In the genomic region with DNA sequence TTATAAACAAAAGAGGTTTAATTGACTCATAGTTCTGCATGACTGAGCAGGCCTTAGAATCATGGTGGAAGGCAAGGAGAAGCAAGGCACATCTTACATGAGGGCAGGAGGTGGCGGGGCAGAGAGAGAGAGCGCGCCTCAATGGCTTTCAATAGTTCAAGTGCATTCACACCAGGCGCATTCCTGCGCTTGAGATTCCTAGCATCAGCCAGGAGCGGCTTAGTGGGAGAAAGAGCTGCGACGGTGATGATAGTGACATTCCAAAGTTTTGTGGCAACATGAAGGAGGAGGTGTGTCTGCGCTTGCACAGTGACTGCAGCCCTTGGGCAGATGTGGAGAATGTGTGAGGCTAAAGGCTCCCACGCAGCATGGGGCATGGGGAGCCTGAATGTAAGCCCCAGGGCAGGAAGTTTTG, we compare ENCODE assay signal across 20 cellular contexts. TPM values are rescaled to one million over a fixed set of nuclear protein-coding genes. Genes with fewer than 3 reads are reported as not detected.
DNase-seq lines count a peak whose midpoint lies in the region; ATAC-seq, FAIRE-seq and TF ChIP-seq lines count a peak whose summit lies in the region.
"Had no signal": no experiment of that assay in that cellular context is flagged by ENCODE, and none has a peak within 500 bp of the region (broad histone marks: within the 10 kb centered on the region; RNA-seq: fewer than 3 reads in every experiment).

No MANE protein-coding gene starts in this region.

- no peaks in the 10 kb centered on the region for H3K9me3 Mint-ChIP-seq in Caco-2 (ENCODE audit: unreplicated experiment)
- H3K9me3 Mint-ChIP-seq in nephron progenitor cell, result no peaks in the 10 kb centered on the region
- H3K9me3 Mint-ChIP-seq: effector memory CD8-positive, alpha-beta T cell had no signal

- H3K27me3 Mint-ChIP-seq in Caco-2 (ENCODE audit: insufficient read depth, unreplicated experiment) (no peaks in the 10 kb centered on the region), nephron progenitor cell (ENCODE audit: low read depth, poor library complexity) (peaks cover 11% of the 10 kb centered on the region)

- intact Hi-C loops in Caco-2 (cut with micrococcal nuclease; ENCODE audit: unreplicated experiment), result no loop called here
- intact Hi-C loops in PC-3 (cut with micrococcal nuclease), result no loop called here
- intact Hi-C loops in kidney (cut with DNase I), result no loop called here

- H3K4me1 ChIP-seq in Caco-2, result no peaks in the 10 kb centered on the region
- H3K4me1 ChIP-seq in PC-3 (ENCODE audit: insufficient read depth, low read length), result no peaks in the 10 kb centered on the region
- peaks cover 0 to 5% of the 10 kb centered on the region in 2 donors for H3K4me1 ChIP-seq in kidney (ENCODE audit: control insufficient read depth in 1 of 2, insufficient read depth in 1 of 2, low read depth in 1 of 2, low read length in 2 of 2)

- no peaks in the 10 kb centered on the region for H3K79me2 ChIP-seq in PC-3 (ENCODE audit: low read length)

- no peak overlapping the region for H3K27ac ChIP-seq in PC-3 (ENCODE audit: low read length)
- no peak overlapping the region for H3K27ac ChIP-seq in kidney (ENCODE audit: low read depth in 2 of 2, low read length in 2 of 2)
- H3K27ac ChIP-seq: C4-2B, HL-60 had no signal

- H3K4me3 Mint-ChIP-seq in Caco-2 (ENCODE audit: unreplicated experiment) (no peak overlapping the region), nephron progenitor cell (no peak overlapping the region)
- H3K4me3 Mint-ChIP-seq: effector memory CD8-positive, alpha-beta T cell had no signal

- H3K4me3 ChIP-seq in Caco-2 (ENCODE audit: low read depth, low read length), result no peak overlapping the region
- no peak overlapping the region for H3K4me3 ChIP-seq in PC-3 (ENCODE audit: low read length)
- no peak overlapping the region for H3K4me3 ChIP-seq in epithelial cell of esophagus (ENCODE audit: low read length)
- H3K4me3 ChIP-seq in kidney (ENCODE audit: low read length in 2 of 2), result no peak overlapping the region

- no peak overlapping the region for H3K9ac ChIP-seq in PC-3 (ENCODE audit: low read length)
- no peak overlapping the region for H3K9ac ChIP-seq in kidney (ENCODE audit: low read length in 2 of 2)

- H3K4me1 Mint-ChIP-seq in Caco-2 (ENCODE audit: low read depth, unreplicated experiment) (peaks cover 16% of the 10 kb centered on the region), nephron progenitor cell (peaks cover 43% of the 10 kb centered on the region)

- no peak for FAIRE-seq in kidney (lab: Jason Lieb, UNC)
- FAIRE-seq: islet of Langerhans had no signal

- no peaks in the 10 kb centered on the region for H3K27me3 ChIP-seq in Caco-2 (replicated peaks; ENCODE audit: control insufficient read depth, insufficient read depth, low read length)
- no peaks in the 10 kb centered on the region for H3K27me3 ChIP-seq in PC-3 (ENCODE audit: low read length)

- no peaks in the 10 kb centered on the region for H3K9me2 ChIP-seq in PC-3 (replicated peaks; ENCODE audit: low read length)

- no TSS peak for BruUV-seq in Caco-2 (replicated peaks; lab: Mats Ljungman, UMichigan)
- no TSS peak for BruUV-seq in PC-3 (replicated peaks; lab: Mats Ljungman, UMichigan)

- peak; percentile 71 to 82 for DNase-seq in Caco-2
- no peak for DNase-seq in PC-3
- DNase-seq in epithelial cell of esophagus (ENCODE audit: low read depth), result peak; percentile 91
- DNase-seq in nephron progenitor cell, result no peak
- no peak for DNase-seq in stimulated activated naive CD4-positive, alpha-beta T cell (lab: John Stamatoyannopoulos, UW)
- DNase-seq in kidney, result no peak
- DNase-seq: ACHN; activated CD4-positive, alpha-beta T cell treated with anti-CD3 and anti-CD28 coated beads for 48 hours; activated effector memory CD4-positive, alpha-beta T cell treated with anti-CD3 and anti-CD28 coated beads, Interleukin-2, amount 50 U/mL, for 16 hours; effector memory CD8-positive, alpha-beta T cell; IMR-90; NCI-H1694; NCI-H226; nucleus accumbens had no signal

- CTCF ChIA-PET in Caco-2 (lab: Charles Lee) (interaction anchor here (0.5 to 0.6 kb wide), 2 partner anchors 8 to 51 kb away, joined by 3 to 5 read pairs; no protein-coding TSS in a partner anchor), PC-3 (lab: Charles Lee) (no interaction called here)

- TF ChIP-seq CTCF in Caco-2 (IDR thresholded peaks at IDR 0.05; ENCODE audit: insufficient read depth in 1 of 2, low read depth in 1 of 2, low read length in 1 of 2, severe bottlenecking in 1 of 2, unreplicated experiment in 1 of 2) (no peak), PC-3 (conservative IDR thresholded peaks at IDR 0.05; ENCODE audit: low read depth, low read length) (no peak), epithelial cell of esophagus (IDR thresholded peaks at IDR 0.05; ENCODE audit: insufficient read depth, low read depth, low read length, missing control alignments) (no peak), nephron progenitor cell (IDR thresholded peaks at IDR 0.05) (no peak), kidney (IDR thresholded peaks at IDR 0.05; ENCODE audit: borderline replicate concordance, extremely low read depth, insufficient read depth) (no peak)

- H3F3A ChIP-seq in PC-3 (ENCODE audit: low read length, unreplicated experiment), result no peaks in the 10 kb centered on the region

- no peaks in the 10 kb centered on the region for H3K9me3 ChIP-seq in Caco-2
- no peaks in the 10 kb centered on the region for H3K9me3 ChIP-seq in PC-3 (ENCODE audit: low read length)
- H3K9me3 ChIP-seq in kidney (ENCODE audit: control insufficient read depth in 1 of 2, low read length in 2 of 2), result no peaks in the 10 kb centered on the region

- no peaks in the 10 kb centered on the region for H3K36me3 Mint-ChIP-seq in Caco-2 (ENCODE audit: insufficient read depth, unreplicated experiment)
- H3K36me3 Mint-ChIP-seq in nephron progenitor cell (ENCODE audit: low read depth), result no peaks in the 10 kb centered on the region

- H2AFZ ChIP-seq in PC-3 (ENCODE audit: low read length), result no peak overlapping the region

- POLR2A ChIA-PET in Caco-2 (lab: Charles Lee) (interaction anchor here (0.6 kb wide), 1 partner anchor 10 kb away, joined by 5 read pairs; no protein-coding TSS in a partner anchor), PC-3 (lab: Charles Lee; ENCODE audit: unreplicated experiment) (no interaction called here)

- H3K36me3 ChIP-seq in Caco-2 (ENCODE audit: control insufficient read depth, insufficient read depth, low read length) (no peaks in the 10 kb centered on the region), PC-3 (ENCODE audit: low read depth, low read length) (no peaks in the 10 kb centered on the region), kidney (ENCODE audit: control insufficient read depth in 1 of 2, insufficient read depth in 2 of 2, low read length in 2 of 2) (no peaks in the 10 kb centered on the region)

- no peak overlapping the region for H3K4me2 ChIP-seq in PC-3 (ENCODE audit: low read length)

- H3K27ac Mint-ChIP-seq in Caco-2 (ENCODE audit: unreplicated experiment), result peak overlapping the region; percentile 6
- peak overlapping the region; percentile 52 for H3K27ac Mint-ChIP-seq in nephron progenitor cell
- H3K27ac Mint-ChIP-seq: effector memory CD8-positive, alpha-beta T cell had no signal

- ATAC-seq in PC-3 (0 out of 2 replicates have a peak, but pooled peaks have one; percentile 18), HG02642 (IDR thresholded peaks at IDR 0.05; ENCODE audit: poor library complexity, unreplicated experiment) (no peak), GM18867 (IDR thresholded peaks at IDR 0.05; ENCODE audit: unreplicated experiment) (no peak)
- ATAC-seq: effector memory CD8-positive, alpha-beta T cell; HCT116 had no signal

- no peaks in the 10 kb centered on the region for H4K20me1 ChIP-seq in PC-3 (ENCODE audit: low read length)

RNA-seq across cellular contexts. Expression of a gene that starts 25.0 kb away (rescaled TPM):
- 0.50 and 0.51 TPM in 2 replicates for total RNA-seq in Caco-2 (2022)
- total RNA-seq in PC-3 (2014; rRNA removed), result not detected in 2 replicates
- 0.50 TPM for total RNA-seq in kidney
- polyA plus RNA-seq in kidney (ENCODE audit: insufficient read depth, low read depth, low replicate concordance), result 0.32 TPM

RNA-seq across cellular contexts. Expression of a gene that starts 51.0 kb away (rescaled TPM):
- total RNA-seq in Caco-2 (2022), result 32.6 and 32.8 TPM in 2 replicates
- 24.1 and 27.9 TPM in 2 replicates for total RNA-seq in PC-3 (2014; rRNA removed)
- total RNA-seq in kidney, result 31.6 TPM
- polyA plus RNA-seq in kidney (ENCODE audit: insufficient read depth, low read depth, low replicate concordance), result 29.4 TPM

Comparison
In these comparisons a context has a peak if more than half of its experiments do, and no peak if none do; other contexts are left out.
1. DNase-seq: peak in Caco-2 (2 of 2) and epithelial cell of esophagus (single experiment); none in PC-3 (single experiment), nephron progenitor cell (single experiment), stimulated activated naive CD4-positive, alpha-beta T cell (0 of 6) and kidney (single experiment).